ENCODE assay signal across 31 cellular contexts in genomic region chr17:70736375-70736957, GRCh38.
DNase-seq lines count a peak whose midpoint lies in the region; ATAC-seq, FAIRE-seq and TF ChIP-seq lines count a peak whose summit lies in the region.
"Had no signal": no experiment of that assay in that cellular context is flagged by ENCODE, and none has a peak within 500 bp of the region (broad histone marks: within the 10 kb centered on the region; RNA-seq: fewer than 3 reads in every experiment).

No MANE protein-coding gene starts in this region.

- TF ChIP-seq CTCF in A549 (IDR thresholded peaks at IDR 0.05) (no peak), LNCaP clone FGC (IDR thresholded peaks at IDR 0.05; ENCODE audit: control insufficient read depth, extremely low read depth, insufficient read depth) (no peak), neural cell (IDR thresholded peaks at IDR 0.05; ENCODE audit: poor library complexity, severe bottlenecking) (no peak), omental fat pad (IDR thresholded peaks at IDR 0.05) (no peak)

- no peak for TF ChIP-seq POLR2A in A549 (IDR thresholded peaks at IDR 0.05; ENCODE audit: low read length)

- no peak overlapping the region for H3K4me3 ChIP-seq in A549
- H3K4me3 ChIP-seq in LNCaP clone FGC (ENCODE audit: low read depth, low read length) = no peak overlapping the region
- H3K4me3 ChIP-seq in neural cell (ENCODE audit: low read length) = peak overlapping the region; percentile 28
- H3K4me3 ChIP-seq: BLaER1; BLaER1 treated with 17β-estradiol and CSF1 and Interleukin-3, amounts not matched to agents 10 nM and 100 nM had no signal

- H3K27ac ChIP-seq in A549 (no peak overlapping the region), neural cell (ENCODE audit: low read length) (peak overlapping the region; percentile 90)
- H3K27ac ChIP-seq: 22Rv1; BLaER1; BLaER1 treated with 17β-estradiol and CSF1 and Interleukin-3, amounts not matched to agents 10 nM and 100 nM; C4-2B had no signal

- no peaks in the 10 kb centered on the region for H3K79me2 ChIP-seq in neural cell (replicated peaks; ENCODE audit: insufficient read depth, low read length)

- no peaks in the 10 kb centered on the region for H3K9me2 ChIP-seq in neural cell (ENCODE audit: insufficient read depth, low read length)

- peak overlapping the region; percentile 24 for H3K9ac ChIP-seq in neural cell (ENCODE audit: low read length)
- H3K9ac ChIP-seq: BLaER1; BLaER1 treated with 17β-estradiol and CSF1 and Interleukin-3, amounts not matched to agents 10 nM and 100 nM had no signal

- H3K36me3 ChIP-seq in neural cell (ENCODE audit: insufficient read depth, low read length) = no peaks in the 10 kb centered on the region
- H3K36me3 ChIP-seq: BE2C; BLaER1; BLaER1 treated with 17β-estradiol and CSF1 and Interleukin-3, amounts not matched to agents 10 nM and 100 nM had no signal

- POLR2A ChIA-PET in A549 (lab: Yijun Ruan, JAX) = no interaction called here

- TF ChIP-seq RAD21 in A549 (conservative IDR thresholded peaks at IDR 0.05 in 1 of 2, IDR thresholded peaks at IDR 0.05 in 1 of 2) = no peak
- no peak for TF ChIP-seq RAD21 in neural cell (conservative IDR thresholded peaks at IDR 0.05)

- TF ChIP-seq EP300 in A549 (IDR thresholded peaks at IDR 0.05) (no peak), neural cell (conservative IDR thresholded peaks at IDR 0.05; ENCODE audit: poor library complexity, severe bottlenecking) (peak; percentile 82)

- no peaks in the 10 kb centered on the region for H4K20me1 ChIP-seq in neural cell (ENCODE audit: insufficient read depth)
- H4K20me1 ChIP-seq: BLaER1; BLaER1 treated with 17β-estradiol and CSF1 and Interleukin-3, amounts not matched to agents 10 nM and 100 nM had no signal

- 33% methylated on average over 4 of the region's 4 CpGs for WGBS in A549 (ENCODE audit: missing lambda C conversion rate)

- no peak overlapping the region for H3K4me2 ChIP-seq in A549
- peak overlapping the region; percentile 21 for H3K4me2 ChIP-seq in neural cell (ENCODE audit: low read length)
- H3K4me2 ChIP-seq: BLaER1; BLaER1 treated with 17β-estradiol and CSF1 and Interleukin-3, amounts not matched to agents 10 nM and 100 nM had no signal

- peak; percentile 63 for FAIRE-seq in A549 (lab: Jason Lieb, UNC)
- FAIRE-seq: D721Med had no signal

- H3K9me3 ChIP-seq in A549 (no peaks in the 10 kb centered on the region), neural cell (ENCODE audit: low read length) (no peaks in the 10 kb centered on the region)
- H3K9me3 ChIP-seq: BE2C; BLaER1; BLaER1 treated with 17β-estradiol and CSF1 and Interleukin-3, amounts not matched to agents 10 nM and 100 nM; Caco-2 had no signal

- no peak overlapping the region for H2AFZ ChIP-seq in neural cell (ENCODE audit: low read depth, low read length)

- DNase-seq in A549 (ENCODE audit: low read depth in 1 of 2, low spot score in 1 of 2) = no peak
- DNase-seq in LNCaP clone FGC (ENCODE audit: low read depth) = peak; percentile 0
- no peak for DNase-seq in T-helper 1 cell
- DNase-seq in omental fat pad (ENCODE audit: low spot score) = no peak
- DNase-seq: 8988T; ACHN; AML-193; BE2C; C1 segment of cervical spinal cord; Caco-2; Calu3; CD4-positive, alpha-beta memory T cell; CD4-positive, alpha-beta T cell; CD4-positive, CD25-positive, alpha-beta regulatory T cell; CD8-positive, alpha-beta memory T cell; CD8-positive, alpha-beta T cell; COR-L47; DMS 273 treated with DMSO at 0.1 percent for 48 hours; DMS153; DMS53; DMS79; DMS79 treated with DMSO at 0.1 percent for 48 hours; DND-41; EL had no signal

- H3F3A ChIP-seq in neural cell (ENCODE audit: insufficient read depth, low read length, poor library complexity, severe bottlenecking) = no peaks in the 10 kb centered on the region

- ATAC-seq in A549 (no peak), omental fat pad (ENCODE audit: low FRiP score) (no peak), HG02970 (IDR thresholded peaks at IDR 0.05; ENCODE audit: low FRiP score, unreplicated experiment) (no peak)
- ATAC-seq: CD8-positive, alpha-beta T cell had no signal

- H3K4me1 ChIP-seq in A549 = no peaks in the 10 kb centered on the region
- H3K4me1 ChIP-seq: BE2C; BLaER1; BLaER1 treated with 17β-estradiol and CSF1 and Interleukin-3, amounts not matched to agents 10 nM and 100 nM; Caco-2 had no signal

- no peaks in the 10 kb centered on the region for H3K27me3 ChIP-seq in neural cell (ENCODE audit: insufficient read depth, low read depth, low read length)
- H3K27me3 ChIP-seq: BLaER1; BLaER1 treated with 17β-estradiol and CSF1 and Interleukin-3, amounts not matched to agents 10 nM and 100 nM had no signal

- CTCF ChIA-PET in A549 (lab: Yijun Ruan, JAX) = no interaction called here

TF ChIP-seq in A549, 52 proteins besides CTCF, POLR2A, EP300 and RAD21:
- TF ChIP-seq ZFP36 (IDR thresholded peaks at IDR 0.05; ENCODE audit: borderline replicate concordance, partially characterized antibody) (no peak), HDAC2 (IDR thresholded peaks at IDR 0.05) (no peak), POLR2AphosphoS2 (conservative IDR thresholded peaks at IDR 0.05; ENCODE audit: low read length) (no peak), KDM1A (IDR thresholded peaks at IDR 0.05; ENCODE audit: low read depth) (no peak)

TF ChIP-seq in neural cell, 6 proteins besides CTCF, POLR2A, EP300 and RAD21:
- TF ChIP-seq SMC3 (conservative IDR thresholded peaks at IDR 0.05; ENCODE audit: poor library complexity) (no peak), POLR2AphosphoS5 (IDR thresholded peaks at IDR 0.05) (peak; percentile 77), REST (IDR thresholded peaks at IDR 0.05; ENCODE audit: borderline replicate concordance) (peak; percentile 72), EZH2 (IDR thresholded peaks at IDR 0.05; ENCODE audit: borderline replicate concordance, insufficient read depth, low read length, poor library complexity, severe bottlenecking) (no peak), MXI1 (conservative IDR thresholded peaks at IDR 0.05; ENCODE audit: poor library complexity, severe bottlenecking) (no peak)
